In genomic region chr4:3573131-3573530, GRCh38 we compare ENCODE assay signal across 29 cellular contexts.
"Had no signal": no experiment of that assay in that cellular context is flagged by ENCODE, and none has a peak within 500 bp of the region (broad histone marks: within the 10 kb centered on the region; RNA-seq: fewer than 3 reads in every experiment).

No MANE protein-coding gene starts in this region.

- H3K27ac ChIP-seq: ascending aorta, breast epithelium, coronary artery, esophagus muscularis mucosa, foreskin keratinocyte, gastrocnemius medialis had no signal

- H3K4me3 ChIP-seq: ascending aorta, breast epithelium, coronary artery, esophagus muscularis mucosa, gastrocnemius medialis had no signal

- H3K4me1 ChIP-seq: ascending aorta, breast epithelium, esophagus muscularis mucosa, foreskin keratinocyte, gastrocnemius medialis had no signal

- H3K9me3 ChIP-seq: ascending aorta, breast epithelium, esophagus muscularis mucosa, gastrocnemius medialis had no signal

- ATAC-seq: activated CD4-positive, alpha-beta T cell treated with anti-CD3 and anti-CD28 coated beads for 36 hours; activated naive CD4-positive, alpha-beta T cell treated with anti-CD3 and anti-CD28 coated beads, Interleukin-2, amount 50 U/mL, for 72 hours; activated T-cell treated with anti-CD3 and anti-CD28 coated beads, Interleukin-2, amount 50 U/mL, for 72 hours; effector memory CD8-positive, alpha-beta T cell; foreskin keratinocyte; gastrocnemius medialis; T-helper 17 cell had no signal

- DNase-seq: activated CD4-positive, alpha-beta memory T cell treated with anti-CD3 and anti-CD28 coated beads, Interleukin-2, amount 10 ng/mL, durations not matched to agents 7 days and 5 days; activated CD4-positive, alpha-beta T cell treated with anti-CD3 and anti-CD28 coated beads for 36 hours; activated CD4-positive, alpha-beta T cell treated with anti-CD3 and anti-CD28 coated beads, Interleukin-2, amount 10 ng/mL, durations not matched to agents 7 days and 5 days; activated CD4-positive, alpha-beta T cell treated with anti-CD3 and anti-CD28 coated beads, Interleukin-2, amount 50 U/mL, for 4 hours; activated CD4-positive, CD25-positive, alpha-beta regulatory T cell; activated CD4-positive, CD25-positive, alpha-beta regulatory T cell treated with anti-CD3 and anti-CD28 coated beads, Interleukin-2, amount 50 U/mL, for 72 hours; activated CD8-positive, alpha-beta memory T cell treated with anti-CD3 and anti-CD28 coated beads, Interleukin-2, amount 50 U/mL, for 48 hours; activated gamma-delta T cell; activated naive CD4-positive, alpha-beta T cell; activated naive CD4-positive, alpha-beta T cell treated with anti-CD3 and anti-CD28 coated beads, Interleukin-2, amount 10 ng/mL, durations not matched to agents 7 days and 5 days; activated naive CD8-positive, alpha-beta T cell treated with anti-CD3 and anti-CD28 coated beads, Interleukin-2, amount 10 ng/mL, durations not matched to agents 7 days and 5 days; activated T-cell treated with anti-CD3 and anti-CD28 coated beads for 4 hours; activated T-cell treated with anti-CD3 and anti-CD28 coated beads, Interleukin-2, amount 50 U/mL, for 24 hours; activated T-cell treated with anti-CD3 and anti-CD28 coated beads, Interleukin-2, amount 50 U/mL, for 72 hours; dermis blood vessel endothelial cell; effector CD4-positive, alpha-beta T cell; effector memory CD8-positive, alpha-beta T cell; erythroblast; foreskin keratinocyte; gastrocnemius medialis; glutamatergic neuron; T-helper 1 cell; T-helper 17 cell; T1000 had no signal

- H3K27me3 ChIP-seq: ascending aorta, breast epithelium, foreskin keratinocyte had no signal

- H3K36me3 ChIP-seq: ascending aorta, breast epithelium, esophagus muscularis mucosa, gastrocnemius medialis had no signal
